1 cellular context compared by ENCODE assay signal in genomic region chr6:14018559-14018958, GRCh38.
TF ChIP-seq lines count a peak whose summit lies in the region.

No MANE protein-coding gene starts in this region.

TF ChIP-seq in H1, 55 proteins besides CTCF, POLR2A, EP300 and RAD21:
- TF ChIP-seq KDM4A (IDR thresholded peaks at IDR 0.05; ENCODE audit: low read depth, low read length, severe bottlenecking) = peak; percentile 1
